Comparison of ENCODE assay signal across 14 cellular contexts in genomic region chr17:30000001-30000754, GRCh38. TPM values are rescaled to one million over a fixed set of nuclear protein-coding genes. Genes with fewer than 3 reads are reported as not detected.
DNase-seq lines count a peak whose midpoint lies in the region; ATAC-seq, FAIRE-seq and TF ChIP-seq lines count a peak whose summit lies in the region.
"Had no signal": no experiment of that assay in that cellular context is flagged by ENCODE, and none has a peak within 500 bp of the region (broad histone marks: within the 10 kb centered on the region; RNA-seq: fewer than 3 reads in every experiment).

No MANE protein-coding gene starts in this region.

- no peak overlapping the region for H3K27ac ChIP-seq in small intestine (ENCODE audit: low read depth in 1 of 2, low read length in 1 of 2)

- no peak for TF ChIP-seq CTCF in mesothelial cell of epicardium (IDR thresholded peaks at IDR 0.05; ENCODE audit: unreplicated experiment)

- no peaks in the 10 kb centered on the region for H3K9me3 Mint-ChIP-seq in activated CD8-positive, alpha-beta memory T cell treated with anti-CD3 and anti-CD28 coated beads, Interleukin-2, amount 10 ng/mL, durations not matched to agents 7 days and 5 days (ENCODE audit: low read depth)
- peaks cover 14% of the 10 kb centered on the region for H3K9me3 Mint-ChIP-seq in mesothelial cell of epicardium

- no peaks in the 10 kb centered on the region for H3K36me3 Mint-ChIP-seq in activated CD8-positive, alpha-beta memory T cell treated with anti-CD3 and anti-CD28 coated beads, Interleukin-2, amount 10 ng/mL, durations not matched to agents 7 days and 5 days
- H3K36me3 Mint-ChIP-seq in mesothelial cell of epicardium, result peaks cover 4% of the 10 kb centered on the region

- peaks cover 7% of the 10 kb centered on the region for H3K27me3 Mint-ChIP-seq in activated CD8-positive, alpha-beta memory T cell treated with anti-CD3 and anti-CD28 coated beads, Interleukin-2, amount 10 ng/mL, durations not matched to agents 7 days and 5 days
- no peaks in the 10 kb centered on the region for H3K27me3 Mint-ChIP-seq in mesothelial cell of epicardium (ENCODE audit: low read depth)
- H3K27me3 Mint-ChIP-seq: B cell had no signal

- 7 to 45% (median 22%) methylated on average over 3 of the region's 3 CpGs for WGBS in small intestine, 3 donors

- CTCF ChIA-PET in activated CD8-positive, alpha-beta memory T cell treated with anti-CD3 and anti-CD28 coated beads, Interleukin-2, amount 10 ng/mL, durations not matched to agents 7 days and 5 days (lab: Charles Lee), result interaction anchor here (1.1 to 1.4 kb wide), 2 partner anchors 69 to 93 kb away, joined by 3 to 9 read pairs; partner anchors contain the start of gene SSH2

- no peaks in the 10 kb centered on the region for H3K9me3 ChIP-seq in small intestine (ENCODE audit: control insufficient read depth, low read depth)

- peak overlapping the region; percentile 17 for H3K27ac Mint-ChIP-seq in activated CD8-positive, alpha-beta memory T cell treated with anti-CD3 and anti-CD28 coated beads, Interleukin-2, amount 10 ng/mL, durations not matched to agents 7 days and 5 days
- H3K27ac Mint-ChIP-seq in mesothelial cell of epicardium, result no peak overlapping the region
- H3K27ac Mint-ChIP-seq: B cell had no signal

- no peak for DNase-seq in activated CD8-positive, alpha-beta memory T cell treated with anti-CD3 and anti-CD28 coated beads, Interleukin-2, amount 10 ng/mL, durations not matched to agents 7 days and 5 days
- no peak for DNase-seq in activated CD8-positive, alpha-beta memory T cell treated with anti-CD3 and anti-CD28 coated beads, Interleukin-2, amount 50 U/mL, for 4 hours
- DNase-seq in NAMALWA (ENCODE audit: low spot score) (peak; percentile 26), dermis blood vessel endothelial cell (peak; percentile 26), small intestine (peak; percentile 22), mesothelial cell of epicardium (ENCODE audit: low spot score in 2 of 2, unreplicated experiment in 2 of 2) (no peak), NCI-H1092 treated with DMSO at 0.1 percent for 48 hours (lab: John Stamatoyannopoulos, UW) (no peak)
- DNase-seq: activated effector memory CD4-positive, alpha-beta T cell treated with Interleukin-2 at 50 U/mL for 16 hours; cortex of kidney; GF-D8; NCI-H2081 treated with DMSO at 0.1 percent for 48 hours; retina had no signal

- H3K4me1 Mint-ChIP-seq in activated CD8-positive, alpha-beta memory T cell treated with anti-CD3 and anti-CD28 coated beads, Interleukin-2, amount 10 ng/mL, durations not matched to agents 7 days and 5 days, result peaks cover 12% of the 10 kb centered on the region
- H3K4me1 Mint-ChIP-seq in mesothelial cell of epicardium, result peaks cover 9% of the 10 kb centered on the region

- no peak for FAIRE-seq in small intestine (lab: Jason Lieb, UNC)

- no peaks in the 10 kb centered on the region for H3K36me3 ChIP-seq in small intestine (ENCODE audit: control insufficient read depth in 2 of 2, insufficient read depth in 2 of 2, low read length in 2 of 2)

- no peak for ATAC-seq in activated CD8-positive, alpha-beta memory T cell treated with anti-CD3 and anti-CD28 coated beads, Interleukin-2, amount 10 ng/mL, durations not matched to agents 7 days and 5 days
- no peak for ATAC-seq in GM18909 (IDR thresholded peaks at IDR 0.05; ENCODE audit: poor library complexity, unreplicated experiment)

- no peak overlapping the region for H3K4me3 ChIP-seq in small intestine (ENCODE audit: low read depth in 1 of 2, low read length in 2 of 2)

- H3K4me3 Mint-ChIP-seq in activated CD8-positive, alpha-beta memory T cell treated with anti-CD3 and anti-CD28 coated beads, Interleukin-2, amount 10 ng/mL, durations not matched to agents 7 days and 5 days, result peak overlapping the region; percentile 24
- H3K4me3 Mint-ChIP-seq in mesothelial cell of epicardium, result no peak overlapping the region
- H3K4me3 Mint-ChIP-seq: B cell had no signal

- H3K27me3 ChIP-seq in small intestine (ENCODE audit: control insufficient read depth in 2 of 2, insufficient read depth in 2 of 2, low read length in 2 of 2), result no peaks in the 10 kb centered on the region

- H3K4me1 ChIP-seq in small intestine (ENCODE audit: control insufficient read depth in 2 of 2, insufficient read depth in 1 of 2, low read depth in 1 of 2, low read length in 1 of 2), result no peaks in the 10 kb centered on the region

RNA-seq across cellular contexts. Expression of gene EFCAB5, which starts 58.7 kb away (rescaled TPM):
- 1 to 10 TPM in 1 of 2 experiments, under 1 TPM in 1; 0.70 to 1.6 TPM for total RNA-seq in activated CD8-positive, alpha-beta memory T cell treated with anti-CD3 and anti-CD28 coated beads, Interleukin-2, amount 10 ng/mL, durations not matched to agents 7 days and 5 days
- total RNA-seq in dermis blood vessel endothelial cell, result 0.17 and 0.70 TPM in 2 replicates
- polyA plus RNA-seq in small intestine, result under 1 TPM in 1 of 3 donors, not detected in 2; 0.10 TPM
- total RNA-seq in mesothelial cell of epicardium, result 0.52 to 0.80 TPM (median 0.58 TPM) in 3 replicates

Comparison
In these comparisons a context has a peak if more than half of its experiments do, and no peak if none do; other contexts are left out.
1. DNase-seq: peak in NAMALWA (single experiment), dermis blood vessel endothelial cell (single experiment) and small intestine (single experiment); none in activated CD8-positive, alpha-beta memory T cell treated with anti-CD3 and anti-CD28 coated beads, Interleukin-2, amount 10 ng/mL, durations not matched to agents 7 days and 5 days (single experiment), activated CD8-positive, alpha-beta memory T cell treated with anti-CD3 and anti-CD28 coated beads, Interleukin-2, amount 50 U/mL, for 4 hours (single experiment), mesothelial cell of epicardium (0 of 2) and NCI-H1092 treated with DMSO at 0.1 percent for 48 hours (single experiment).